21 cellular contexts compared by ENCODE assay signal in the genomic region with DNA sequence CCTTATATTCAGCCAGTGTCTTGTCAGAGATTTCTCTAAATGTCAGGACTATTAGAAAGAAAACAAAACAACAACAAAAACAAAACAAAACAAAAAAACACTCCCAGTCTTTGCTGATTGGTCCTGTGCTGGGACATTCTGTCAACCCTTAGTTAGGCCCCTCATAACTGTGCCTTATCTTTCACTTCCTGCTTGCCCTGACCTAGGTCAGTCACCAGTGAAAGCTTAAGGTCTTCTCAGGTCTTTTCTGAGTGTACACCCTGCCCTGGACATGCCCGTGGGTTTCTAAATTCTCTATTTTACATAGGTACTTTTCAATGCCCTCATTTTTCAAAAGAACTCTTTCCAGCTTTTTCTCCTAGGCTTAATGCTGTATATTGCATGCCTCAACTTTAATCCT.
"Had no signal": no experiment of that assay in that cellular context is flagged by ENCODE, and none has a peak within 500 bp of the region (broad histone marks: within the 10 kb centered on the region; RNA-seq: fewer than 3 reads in every experiment).

No MANE protein-coding gene starts in this region.

- H3K4me3 Mint-ChIP-seq: activated CD4-positive, alpha-beta memory T cell treated with anti-CD3 and anti-CD28 coated beads for 36 hours; activated CD4-positive, alpha-beta T cell treated with anti-CD3 and anti-CD28 coated beads, Interleukin-2, amount 10 ng/mL, durations not matched to agents 7 days and 5 days; activated naive CD4-positive, alpha-beta T cell treated with anti-CD3 and anti-CD28 coated beads, Interleukin-2, amount 10 ng/mL, durations not matched to agents 7 days and 5 days; activated naive CD8-positive, alpha-beta T cell treated with anti-CD3 and anti-CD28 coated beads for 36 hours; activated T-cell treated with anti-CD3 and anti-CD28 coated beads, Interleukin-2, amount 50 U/mL, for 4 hours; activated T-helper 17 cell treated with anti-CD3 and anti-CD28 coated beads, Interleukin-2, amount 50 U/mL, for 72 hours; T-helper 17 cell had no signal

- H3K36me3 ChIP-seq: brain microvascular endothelial cell, cardiac muscle cell had no signal

- H3K4me3 ChIP-seq: cardiac muscle cell, PC-9 had no signal

- H3K27ac ChIP-seq: brain microvascular endothelial cell, cardiac muscle cell, PC-9, VCaP had no signal

- H3K4me1 Mint-ChIP-seq: activated CD4-positive, alpha-beta T cell treated with anti-CD3 and anti-CD28 coated beads, Interleukin-2, amount 10 ng/mL, durations not matched to agents 7 days and 5 days; activated naive CD4-positive, alpha-beta T cell treated with anti-CD3 and anti-CD28 coated beads, Interleukin-2, amount 10 ng/mL, durations not matched to agents 7 days and 5 days; activated naive CD8-positive, alpha-beta T cell treated with anti-CD3 and anti-CD28 coated beads for 36 hours; activated T-helper 17 cell treated with anti-CD3 and anti-CD28 coated beads, Interleukin-2, amount 50 U/mL, for 72 hours; T-helper 17 cell had no signal

- H3K27me3 Mint-ChIP-seq: activated CD4-positive, alpha-beta memory T cell treated with anti-CD3 and anti-CD28 coated beads for 36 hours; activated CD4-positive, alpha-beta T cell treated with anti-CD3 and anti-CD28 coated beads, Interleukin-2, amount 10 ng/mL, durations not matched to agents 7 days and 5 days; activated naive CD4-positive, alpha-beta T cell treated with anti-CD3 and anti-CD28 coated beads, Interleukin-2, amount 10 ng/mL, durations not matched to agents 7 days and 5 days; activated naive CD8-positive, alpha-beta T cell treated with anti-CD3 and anti-CD28 coated beads for 36 hours; activated T-helper 17 cell treated with anti-CD3 and anti-CD28 coated beads, Interleukin-2, amount 50 U/mL, for 72 hours; T-helper 17 cell had no signal

- H3K36me3 Mint-ChIP-seq: activated CD4-positive, alpha-beta memory T cell treated with anti-CD3 and anti-CD28 coated beads for 36 hours; activated naive CD4-positive, alpha-beta T cell treated with anti-CD3 and anti-CD28 coated beads, Interleukin-2, amount 10 ng/mL, durations not matched to agents 7 days and 5 days; activated naive CD8-positive, alpha-beta T cell treated with anti-CD3 and anti-CD28 coated beads for 36 hours had no signal

- DNase-seq: activated CD4-positive, alpha-beta memory T cell treated with anti-CD3 and anti-CD28 coated beads for 36 hours; activated CD4-positive, alpha-beta T cell treated with anti-CD3 and anti-CD28 coated beads, Interleukin-2, amount 10 ng/mL, durations not matched to agents 7 days and 5 days; activated CD4-positive, CD25-positive, alpha-beta regulatory T cell; activated CD8-positive, alpha-beta memory T cell treated with anti-CD3 and anti-CD28 coated beads for 24 hours; activated gamma-delta T cell; activated naive CD4-positive, alpha-beta T cell treated with anti-CD3 and anti-CD28 coated beads, Interleukin-2, amount 10 ng/mL, durations not matched to agents 7 days and 5 days; activated naive CD8-positive, alpha-beta T cell treated with anti-CD3 and anti-CD28 coated beads for 36 hours; activated T-cell treated with anti-CD3 and anti-CD28 coated beads, Interleukin-2, amount 50 U/mL, for 4 hours; brain microvascular endothelial cell; NCI-H1092; NCI-H1417; NCI-H1930; NCI-H2107; NCI-H510A treated with DMSO at 0.1 percent for 48 hours; PC-9; SIG-M5; T-helper 17 cell; T-helper 9 cell had no signal

- H3K9me3 Mint-ChIP-seq: activated CD4-positive, alpha-beta memory T cell treated with anti-CD3 and anti-CD28 coated beads for 36 hours; activated CD4-positive, alpha-beta T cell treated with anti-CD3 and anti-CD28 coated beads, Interleukin-2, amount 10 ng/mL, durations not matched to agents 7 days and 5 days; activated naive CD4-positive, alpha-beta T cell treated with anti-CD3 and anti-CD28 coated beads, Interleukin-2, amount 10 ng/mL, durations not matched to agents 7 days and 5 days had no signal

- ATAC-seq: activated T-cell treated with anti-CD3 and anti-CD28 coated beads, Interleukin-2, amount 50 U/mL, for 4 hours; activated T-helper 17 cell treated with anti-CD3 and anti-CD28 coated beads, Interleukin-2, amount 50 U/mL, for 72 hours; T-helper 17 cell had no signal

- H3K27ac Mint-ChIP-seq: activated CD4-positive, alpha-beta memory T cell treated with anti-CD3 and anti-CD28 coated beads for 36 hours; activated CD4-positive, alpha-beta T cell treated with anti-CD3 and anti-CD28 coated beads, Interleukin-2, amount 10 ng/mL, durations not matched to agents 7 days and 5 days; activated naive CD4-positive, alpha-beta T cell treated with anti-CD3 and anti-CD28 coated beads, Interleukin-2, amount 10 ng/mL, durations not matched to agents 7 days and 5 days; activated naive CD8-positive, alpha-beta T cell treated with anti-CD3 and anti-CD28 coated beads for 36 hours; activated T-helper 17 cell treated with anti-CD3 and anti-CD28 coated beads, Interleukin-2, amount 50 U/mL, for 72 hours; T-helper 17 cell had no signal

- H3K27me3 ChIP-seq: brain microvascular endothelial cell, cardiac muscle cell had no signal
